In genomic region chr18:23169683-23170082, GRCh38 we compare ENCODE assay signal across 1 cellular context.
A peak's percentile ranks its signal among the peaks of the same experiment; 100 is the strongest.
TF ChIP-seq lines count a peak whose summit lies in the region.

No MANE protein-coding gene starts in this region.

TF ChIP-seq in WTC11, 78 proteins besides CTCF, POLR2A, EP300 and RAD21 (continued from another document and continues in another):
- TF ChIP-seq, protein P1, sequence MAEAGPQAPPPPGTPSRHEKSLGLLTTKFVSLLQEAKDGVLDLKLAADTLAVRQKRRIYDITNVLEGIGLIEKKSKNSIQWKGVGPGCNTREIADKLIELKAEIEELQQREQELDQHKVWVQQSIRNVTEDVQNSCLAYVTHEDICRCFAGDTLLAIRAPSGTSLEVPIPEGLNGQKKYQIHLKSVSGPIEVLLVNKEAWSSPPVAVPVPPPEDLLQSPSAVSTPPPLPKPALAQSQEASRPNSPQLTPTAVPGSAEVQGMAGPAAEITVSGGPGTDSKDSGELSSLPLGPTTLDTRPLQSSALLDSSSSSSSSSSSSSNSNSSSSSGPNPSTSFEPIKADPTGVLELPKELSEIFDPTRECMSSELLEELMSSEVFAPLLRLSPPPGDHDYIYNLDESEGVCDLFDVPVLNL (CRISPR knock-in tag; IDR thresholded peaks at IDR 0.05; ENCODE audit: borderline replicate concordance, low read depth): no peak
- TF ChIP-seq ZNF281 (CRISPR knock-in tag; IDR thresholded peaks at IDR 0.05) (no peak), FOXK1 (CRISPR knock-in tag; IDR thresholded peaks at IDR 0.05) (0 out of 2 replicates have a peak, but pooled peaks have one; percentile 23), PREB (CRISPR knock-in tag; IDR thresholded peaks at IDR 0.05; ENCODE audit: borderline replicate concordance) (no peak), PRRX2 (CRISPR knock-in tag; IDR thresholded peaks at IDR 0.05) (0 out of 2 replicates have a peak, but pooled peaks have one; percentile 35), E2F5 (CRISPR knock-in tag; IDR thresholded peaks at IDR 0.05) (no peak), ZBTB21 (CRISPR knock-in tag; IDR thresholded peaks at IDR 0.05; ENCODE audit: borderline replicate concordance) (no peak), ETV6 (CRISPR knock-in tag; IDR thresholded peaks at IDR 0.05) (peak; percentile 63; the same call in 1 of the 2 replicates), NFATC4 (CRISPR knock-in tag; IDR thresholded peaks at IDR 0.05) (no peak), TEAD1 (CRISPR knock-in tag; IDR thresholded peaks at IDR 0.05) (peak; percentile 42; the same call in 1 of the 2 replicates), MYBL2 (CRISPR knock-in tag; IDR thresholded peaks at IDR 0.05) (no peak), NR1H2 (CRISPR knock-in tag; IDR thresholded peaks at IDR 0.05) (no peak), ATF1 (CRISPR knock-in tag; IDR thresholded peaks at IDR 0.05) (no peak), ZSCAN18 (CRISPR knock-in tag; IDR thresholded peaks at IDR 0.05) (no peak), FOXP1 (CRISPR knock-in tag; IDR thresholded peaks at IDR 0.05; ENCODE audit: borderline replicate concordance) (no peak), ELF4 (CRISPR knock-in tag; IDR thresholded peaks at IDR 0.05; ENCODE audit: low read depth) (no peak), ZNF263 (CRISPR knock-in tag; IDR thresholded peaks at IDR 0.05; ENCODE audit: low read depth) (no peak), ESRRA (CRISPR knock-in tag; IDR thresholded peaks at IDR 0.05; ENCODE audit: borderline replicate concordance) (no peak), SMAD3 (CRISPR knock-in tag; IDR thresholded peaks at IDR 0.05; ENCODE audit: borderline replicate concordance) (no peak), IRF2 (CRISPR knock-in tag; IDR thresholded peaks at IDR 0.05; ENCODE audit: borderline replicate concordance, low read depth) (no peak), MLX (CRISPR knock-in tag; IDR thresholded peaks at IDR 0.05) (no peak), GTF2I (CRISPR knock-in tag; conservative IDR thresholded peaks at IDR 0.05) (no peak), ZNF671 (CRISPR knock-in tag; IDR thresholded peaks at IDR 0.05) (no peak), NR3C1 (CRISPR knock-in tag; conservative IDR thresholded peaks at IDR 0.05; ENCODE audit: low read depth) (no peak), TEAD4 (CRISPR knock-in tag; IDR thresholded peaks at IDR 0.05) (no peak), SP1 (CRISPR knock-in tag; conservative IDR thresholded peaks at IDR 0.05) (no peak)
- TF ChIP-seq, protein P2, sequence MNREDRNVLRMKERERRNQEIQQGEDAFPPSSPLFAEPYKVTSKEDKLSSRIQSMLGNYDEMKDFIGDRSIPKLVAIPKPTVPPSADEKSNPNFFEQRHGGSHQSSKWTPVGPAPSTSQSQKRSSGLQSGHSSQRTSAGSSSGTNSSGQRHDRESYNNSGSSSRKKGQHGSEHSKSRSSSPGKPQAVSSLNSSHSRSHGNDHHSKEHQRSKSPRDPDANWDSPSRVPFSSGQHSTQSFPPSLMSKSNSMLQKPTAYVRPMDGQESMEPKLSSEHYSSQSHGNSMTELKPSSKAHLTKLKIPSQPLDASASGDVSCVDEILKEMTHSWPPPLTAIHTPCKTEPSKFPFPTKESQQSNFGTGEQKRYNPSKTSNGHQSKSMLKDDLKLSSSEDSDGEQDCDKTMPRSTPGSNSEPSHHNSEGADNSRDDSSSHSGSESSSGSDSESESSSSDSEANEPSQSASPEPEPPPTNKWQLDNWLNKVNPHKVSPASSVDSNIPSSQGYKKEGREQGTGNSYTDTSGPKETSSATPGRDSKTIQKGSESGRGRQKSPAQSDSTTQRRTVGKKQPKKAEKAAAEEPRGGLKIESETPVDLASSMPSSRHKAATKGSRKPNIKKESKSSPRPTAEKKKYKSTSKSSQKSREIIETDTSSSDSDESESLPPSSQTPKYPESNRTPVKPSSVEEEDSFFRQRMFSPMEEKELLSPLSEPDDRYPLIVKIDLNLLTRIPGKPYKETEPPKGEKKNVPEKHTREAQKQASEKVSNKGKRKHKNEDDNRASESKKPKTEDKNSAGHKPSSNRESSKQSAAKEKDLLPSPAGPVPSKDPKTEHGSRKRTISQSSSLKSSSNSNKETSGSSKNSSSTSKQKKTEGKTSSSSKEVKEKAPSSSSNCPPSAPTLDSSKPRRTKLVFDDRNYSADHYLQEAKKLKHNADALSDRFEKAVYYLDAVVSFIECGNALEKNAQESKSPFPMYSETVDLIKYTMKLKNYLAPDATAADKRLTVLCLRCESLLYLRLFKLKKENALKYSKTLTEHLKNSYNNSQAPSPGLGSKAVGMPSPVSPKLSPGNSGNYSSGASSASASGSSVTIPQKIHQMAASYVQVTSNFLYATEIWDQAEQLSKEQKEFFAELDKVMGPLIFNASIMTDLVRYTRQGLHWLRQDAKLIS (CRISPR knock-in tag; IDR thresholded peaks at IDR 0.05; ENCODE audit: borderline replicate concordance): no peak
- TF ChIP-seq, protein P3, sequence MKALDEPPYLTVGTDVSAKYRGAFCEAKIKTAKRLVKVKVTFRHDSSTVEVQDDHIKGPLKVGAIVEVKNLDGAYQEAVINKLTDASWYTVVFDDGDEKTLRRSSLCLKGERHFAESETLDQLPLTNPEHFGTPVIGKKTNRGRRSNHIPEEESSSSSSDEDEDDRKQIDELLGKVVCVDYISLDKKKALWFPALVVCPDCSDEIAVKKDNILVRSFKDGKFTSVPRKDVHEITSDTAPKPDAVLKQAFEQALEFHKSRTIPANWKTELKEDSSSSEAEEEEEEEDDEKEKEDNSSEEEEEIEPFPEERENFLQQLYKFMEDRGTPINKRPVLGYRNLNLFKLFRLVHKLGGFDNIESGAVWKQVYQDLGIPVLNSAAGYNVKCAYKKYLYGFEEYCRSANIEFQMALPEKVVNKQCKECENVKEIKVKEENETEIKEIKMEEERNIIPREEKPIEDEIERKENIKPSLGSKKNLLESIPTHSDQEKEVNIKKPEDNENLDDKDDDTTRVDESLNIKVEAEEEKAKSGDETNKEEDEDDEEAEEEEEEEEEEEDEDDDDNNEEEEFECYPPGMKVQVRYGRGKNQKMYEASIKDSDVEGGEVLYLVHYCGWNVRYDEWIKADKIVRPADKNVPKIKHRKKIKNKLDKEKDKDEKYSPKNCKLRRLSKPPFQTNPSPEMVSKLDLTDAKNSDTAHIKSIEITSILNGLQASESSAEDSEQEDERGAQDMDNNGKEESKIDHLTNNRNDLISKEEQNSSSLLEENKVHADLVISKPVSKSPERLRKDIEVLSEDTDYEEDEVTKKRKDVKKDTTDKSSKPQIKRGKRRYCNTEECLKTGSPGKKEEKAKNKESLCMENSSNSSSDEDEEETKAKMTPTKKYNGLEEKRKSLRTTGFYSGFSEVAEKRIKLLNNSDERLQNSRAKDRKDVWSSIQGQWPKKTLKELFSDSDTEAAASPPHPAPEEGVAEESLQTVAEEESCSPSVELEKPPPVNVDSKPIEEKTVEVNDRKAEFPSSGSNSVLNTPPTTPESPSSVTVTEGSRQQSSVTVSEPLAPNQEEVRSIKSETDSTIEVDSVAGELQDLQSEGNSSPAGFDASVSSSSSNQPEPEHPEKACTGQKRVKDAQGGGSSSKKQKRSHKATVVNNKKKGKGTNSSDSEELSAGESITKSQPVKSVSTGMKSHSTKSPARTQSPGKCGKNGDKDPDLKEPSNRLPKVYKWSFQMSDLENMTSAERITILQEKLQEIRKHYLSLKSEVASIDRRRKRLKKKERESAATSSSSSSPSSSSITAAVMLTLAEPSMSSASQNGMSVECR (CRISPR knock-in tag; IDR thresholded peaks at IDR 0.05; ENCODE audit: borderline replicate concordance): no peak
- TF ChIP-seq, protein P4, sequence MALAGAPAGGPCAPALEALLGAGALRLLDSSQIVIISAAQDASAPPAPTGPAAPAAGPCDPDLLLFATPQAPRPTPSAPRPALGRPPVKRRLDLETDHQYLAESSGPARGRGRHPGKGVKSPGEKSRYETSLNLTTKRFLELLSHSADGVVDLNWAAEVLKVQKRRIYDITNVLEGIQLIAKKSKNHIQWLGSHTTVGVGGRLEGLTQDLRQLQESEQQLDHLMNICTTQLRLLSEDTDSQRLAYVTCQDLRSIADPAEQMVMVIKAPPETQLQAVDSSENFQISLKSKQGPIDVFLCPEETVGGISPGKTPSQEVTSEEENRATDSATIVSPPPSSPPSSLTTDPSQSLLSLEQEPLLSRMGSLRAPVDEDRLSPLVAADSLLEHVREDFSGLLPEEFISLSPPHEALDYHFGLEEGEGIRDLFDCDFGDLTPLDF (CRISPR knock-in tag; IDR thresholded peaks at IDR 0.05): no peak
- TF ChIP-seq, protein P5, sequence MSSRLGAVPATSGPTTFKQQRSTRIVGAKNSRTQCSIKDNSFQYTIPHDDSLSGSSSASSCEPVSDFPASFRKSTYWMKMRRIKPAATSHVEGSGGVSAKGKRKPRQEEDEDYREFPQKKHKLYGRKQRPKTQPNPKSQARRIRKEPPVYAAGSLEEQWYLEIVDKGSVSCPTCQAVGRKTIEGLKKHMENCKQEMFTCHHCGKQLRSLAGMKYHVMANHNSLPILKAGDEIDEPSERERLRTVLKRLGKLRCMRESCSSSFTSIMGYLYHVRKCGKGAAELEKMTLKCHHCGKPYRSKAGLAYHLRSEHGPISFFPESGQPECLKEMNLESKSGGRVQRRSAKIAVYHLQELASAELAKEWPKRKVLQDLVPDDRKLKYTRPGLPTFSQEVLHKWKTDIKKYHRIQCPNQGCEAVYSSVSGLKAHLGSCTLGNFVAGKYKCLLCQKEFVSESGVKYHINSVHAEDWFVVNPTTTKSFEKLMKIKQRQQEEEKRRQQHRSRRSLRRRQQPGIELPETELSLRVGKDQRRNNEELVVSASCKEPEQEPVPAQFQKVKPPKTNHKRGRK (CRISPR knock-in tag; IDR thresholded peaks at IDR 0.05; ENCODE audit: borderline replicate concordance): no peak
- TF ChIP-seq, protein P6, sequence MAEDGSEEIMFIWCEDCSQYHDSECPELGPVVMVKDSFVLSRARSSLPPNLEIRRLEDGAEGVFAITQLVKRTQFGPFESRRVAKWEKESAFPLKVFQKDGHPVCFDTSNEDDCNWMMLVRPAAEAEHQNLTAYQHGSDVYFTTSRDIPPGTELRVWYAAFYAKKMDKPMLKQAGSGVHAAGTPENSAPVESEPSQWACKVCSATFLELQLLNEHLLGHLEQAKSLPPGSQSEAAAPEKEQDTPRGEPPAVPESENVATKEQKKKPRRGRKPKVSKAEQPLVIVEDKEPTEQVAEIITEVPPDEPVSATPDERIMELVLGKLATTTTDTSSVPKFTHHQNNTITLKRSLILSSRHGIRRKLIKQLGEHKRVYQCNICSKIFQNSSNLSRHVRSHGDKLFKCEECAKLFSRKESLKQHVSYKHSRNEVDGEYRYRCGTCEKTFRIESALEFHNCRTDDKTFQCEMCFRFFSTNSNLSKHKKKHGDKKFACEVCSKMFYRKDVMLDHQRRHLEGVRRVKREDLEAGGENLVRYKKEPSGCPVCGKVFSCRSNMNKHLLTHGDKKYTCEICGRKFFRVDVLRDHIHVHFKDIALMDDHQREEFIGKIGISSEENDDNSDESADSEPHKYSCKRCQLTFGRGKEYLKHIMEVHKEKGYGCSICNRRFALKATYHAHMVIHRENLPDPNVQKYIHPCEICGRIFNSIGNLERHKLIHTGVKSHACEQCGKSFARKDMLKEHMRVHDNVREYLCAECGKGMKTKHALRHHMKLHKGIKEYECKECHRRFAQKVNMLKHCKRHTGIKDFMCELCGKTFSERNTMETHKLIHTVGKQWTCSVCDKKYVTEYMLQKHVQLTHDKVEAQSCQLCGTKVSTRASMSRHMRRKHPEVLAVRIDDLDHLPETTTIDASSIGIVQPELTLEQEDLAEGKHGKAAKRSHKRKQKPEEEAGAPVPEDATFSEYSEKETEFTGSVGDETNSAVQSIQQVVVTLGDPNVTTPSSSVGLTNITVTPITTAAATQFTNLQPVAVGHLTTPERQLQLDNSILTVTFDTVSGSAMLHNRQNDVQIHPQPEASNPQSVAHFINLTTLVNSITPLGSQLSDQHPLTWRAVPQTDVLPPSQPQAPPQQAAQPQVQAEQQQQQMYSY (CRISPR knock-in tag; IDR thresholded peaks at IDR 0.05): no peak
